9 cellular contexts compared by ENCODE assay signal in the genomic region with DNA sequence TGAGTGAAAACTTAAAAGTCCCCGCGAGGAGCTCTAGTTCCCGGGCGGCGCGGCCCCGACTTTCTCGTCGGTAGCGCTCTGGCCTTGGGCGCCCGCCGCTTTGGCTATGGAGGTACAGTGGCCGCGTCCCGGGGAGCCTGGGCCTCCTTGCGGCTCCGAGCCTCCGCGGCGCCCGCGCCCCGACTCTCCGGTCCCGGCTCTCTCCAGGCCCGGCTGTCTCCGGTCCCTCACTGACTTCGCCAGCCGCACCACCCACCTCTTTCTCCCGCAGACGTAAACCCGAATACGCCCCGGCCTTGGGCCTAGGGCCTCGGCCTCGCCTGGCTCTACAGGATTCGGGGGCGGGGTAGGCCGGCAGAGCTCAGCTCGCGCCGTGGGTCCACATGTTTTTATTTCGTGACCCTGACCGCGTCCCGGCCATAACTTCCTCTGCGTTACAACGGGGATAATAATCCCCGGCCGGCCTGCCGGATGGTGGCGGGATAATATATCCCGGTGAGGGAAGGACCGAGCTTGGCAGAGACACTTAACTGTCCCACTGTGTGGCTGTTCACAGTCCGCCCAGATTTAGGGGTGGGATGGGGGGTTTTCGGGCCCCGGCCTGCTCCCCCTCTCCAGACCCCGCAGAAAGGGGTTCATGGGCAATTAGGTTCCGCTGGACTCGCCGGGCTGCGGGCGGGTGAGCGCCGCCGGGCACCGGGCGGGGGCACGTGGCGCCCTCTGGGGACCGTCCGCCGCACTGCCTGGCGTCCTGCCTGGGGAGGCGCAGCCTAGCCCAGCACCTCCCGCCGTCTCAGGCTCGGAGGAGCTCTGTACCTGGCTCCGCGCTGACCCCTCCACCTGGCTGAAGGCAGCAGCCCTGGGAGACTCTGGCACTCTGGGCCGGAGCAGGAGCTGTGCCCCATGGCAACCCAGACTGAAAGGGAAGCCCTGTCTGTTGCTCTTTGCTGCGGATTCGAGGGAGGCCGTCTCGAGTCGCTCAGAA. TPM values are rescaled to one million over a fixed set of nuclear protein-coding genes. Genes with fewer than 3 reads are reported as not detected.
DNase-seq lines count a peak whose midpoint lies in the region; ATAC-seq and TF ChIP-seq lines count a peak whose summit lies in the region.
"Had no signal": no experiment of that assay in that cellular context is flagged by ENCODE, and none has a peak within 500 bp of the region (broad histone marks: within the 10 kb centered on the region; RNA-seq: fewer than 3 reads in every experiment).

No MANE protein-coding gene starts in this region.

- no peaks in the 10 kb centered on the region for H3K9me3 ChIP-seq in WERI-Rb-1 (ENCODE audit: severe bottlenecking)
- H3K9me3 ChIP-seq in heart left ventricle, result no peaks in the 10 kb centered on the region

- H3K36me3 Mint-ChIP-seq in activated T-helper 1 cell treated with anti-CD3 and anti-CD28 coated beads, Interleukin-12 subunit alpha, Interleukin-12 subunit beta, Interleukin-2, Interleukin-4 antibody, amounts not matched to agents 30 ng/mL and 10 ng/mL and 1 ng/mL, durations not matched to agents 14 hours and 24 hours and 36 hours (ENCODE audit: low read depth), result no peaks in the 10 kb centered on the region

- H3K27me3 ChIP-seq in WERI-Rb-1 (ENCODE audit: insufficient read depth, low read depth, severe bottlenecking), result no peaks in the 10 kb centered on the region
- peaks cover 21 to 95% (median 60%) of the 10 kb centered on the region in 9 donors for H3K27me3 ChIP-seq in heart left ventricle

- H3K4me3 Mint-ChIP-seq in activated T-helper 1 cell treated with anti-CD3 and anti-CD28 coated beads, Interleukin-12 subunit alpha, Interleukin-12 subunit beta, Interleukin-2, Interleukin-4 antibody, amounts not matched to agents 30 ng/mL and 10 ng/mL and 1 ng/mL, durations not matched to agents 14 hours and 24 hours and 36 hours, result no peak overlapping the region

- ATAC-seq in GM18502 (IDR thresholded peaks at IDR 0.05; ENCODE audit: poor library complexity, unreplicated experiment), result peak; percentile 92
- peak; percentile 71 for ATAC-seq in HG02763 (IDR thresholded peaks at IDR 0.05; ENCODE audit: unreplicated experiment)
- ATAC-seq in heart left ventricle, result peak; percentile 36 to 86 (median 80)
- peak; percentile 82 for ATAC-seq in sciatic nerve

- H3K4me3 ChIP-seq in WERI-Rb-1 (ENCODE audit: low read depth, low read length), result peak overlapping the region; percentile 81
- H3K4me3 ChIP-seq in heart left ventricle, result peak overlapping the region; percentile 23 to 65 (median 52)

- 1 to 4% (median 3%) methylated on average over 60 to 87 of the region's 87 CpGs for WGBS in heart left ventricle, 4 donors

- H3K27ac Mint-ChIP-seq in activated T-helper 1 cell treated with anti-CD3 and anti-CD28 coated beads, Interleukin-12 subunit alpha, Interleukin-12 subunit beta, Interleukin-2, Interleukin-4 antibody, amounts not matched to agents 30 ng/mL and 10 ng/mL and 1 ng/mL, durations not matched to agents 14 hours and 24 hours and 36 hours, result no peak overlapping the region

- peak; percentile 77 for DNase-seq in WERI-Rb-1
- peak; percentile 25 to 72 (median 47) for DNase-seq in heart left ventricle
- peak; percentile 79 for DNase-seq in sciatic nerve (ENCODE audit: low spot score)
- DNase-seq in T-helper 9 cell, result no peak
- no peak for DNase-seq in amniotic stem cell (lab: John Stamatoyannopoulos, UW)
- DNase-seq in activated T-helper 1 cell treated with anti-CD3 and anti-CD28 coated beads, Interleukin-12 subunit alpha, Interleukin-12 subunit beta, Interleukin-2, Interleukin-4 antibody, amounts not matched to agents 30 ng/mL and 10 ng/mL and 1 ng/mL, durations not matched to agents 14 hours and 24 hours and 36 hours (ENCODE audit: low spot score), result no peak

- intact Hi-C loops in heart left ventricle (cut with DNase I), result loop anchor here in 4 of 10 donors (5.0 to 10.0 kb wide), 4 partner anchors 230 to 352 kb away; no protein-coding TSS in a partner anchor
- intact Hi-C loops in sciatic nerve (cut with DNase I), result no loop called here
- intact Hi-C loops in activated T-helper 1 cell treated with anti-CD3 and anti-CD28 coated beads, Interleukin-12 subunit alpha, Interleukin-12 subunit beta, Interleukin-2, Interleukin-4 antibody, amounts not matched to agents 30 ng/mL and 10 ng/mL and 1 ng/mL, durations not matched to agents 14 hours and 24 hours and 36 hours (cut with micrococcal nuclease), result loop anchor here (2.0 kb wide), 1 partner anchor 14 kb away; no protein-coding TSS in a partner anchor

- TF ChIP-seq POLR2A in heart left ventricle (IDR thresholded peaks at IDR 0.05), result no peak

- H3K27me3 Mint-ChIP-seq in activated T-helper 1 cell treated with anti-CD3 and anti-CD28 coated beads, Interleukin-12 subunit alpha, Interleukin-12 subunit beta, Interleukin-2, Interleukin-4 antibody, amounts not matched to agents 30 ng/mL and 10 ng/mL and 1 ng/mL, durations not matched to agents 14 hours and 24 hours and 36 hours (ENCODE audit: insufficient read depth), result peaks cover 52% of the 10 kb centered on the region

- H3K36me3 ChIP-seq in WERI-Rb-1 (no peaks in the 10 kb centered on the region), heart left ventricle (no peaks in the 10 kb centered on the region)

- H3K4me1 ChIP-seq in heart left ventricle, result peaks cover 0 to 19% (median 2%) of the 10 kb centered on the region in 12 donors

- H3K9me3 Mint-ChIP-seq in activated T-helper 1 cell treated with anti-CD3 and anti-CD28 coated beads, Interleukin-12 subunit alpha, Interleukin-12 subunit beta, Interleukin-2, Interleukin-4 antibody, amounts not matched to agents 30 ng/mL and 10 ng/mL and 1 ng/mL, durations not matched to agents 14 hours and 24 hours and 36 hours, result peaks cover 4% of the 10 kb centered on the region

- TF ChIP-seq CTCF in WERI-Rb-1 (IDR thresholded peaks at IDR 0.05; ENCODE audit: low read depth, low read length), result peak; percentile 91
- peak; percentile 20 to 62 (median 46) for TF ChIP-seq CTCF in heart left ventricle (IDR thresholded peaks at IDR 0.05)

- no peaks in the 10 kb centered on the region for H3K4me1 Mint-ChIP-seq in activated T-helper 1 cell treated with anti-CD3 and anti-CD28 coated beads, Interleukin-12 subunit alpha, Interleukin-12 subunit beta, Interleukin-2, Interleukin-4 antibody, amounts not matched to agents 30 ng/mL and 10 ng/mL and 1 ng/mL, durations not matched to agents 14 hours and 24 hours and 36 hours (ENCODE audit: low read depth)

- H3K27ac ChIP-seq in WERI-Rb-1 (peak overlapping the region; percentile 83), heart left ventricle (peak overlapping the region; percentile 30 to 80 (median 66))

RNA-seq across cellular contexts. Expression of gene TBX18, which starts 10.1 kb away (rescaled TPM):
- 10 to 100 TPM in 1 of 9 donors, 1 to 10 TPM in 8; 1.3 to 14.9 (median 3.8) TPM for total RNA-seq in heart left ventricle
- polyA plus RNA-seq in heart left ventricle, result 1 to 10 TPM; 1.7 to 2.1 TPM
- 46.1 TPM for total RNA-seq in sciatic nerve
- total RNA-seq in activated T-helper 1 cell treated with anti-CD3 and anti-CD28 coated beads, Interleukin-12 subunit alpha, Interleukin-12 subunit beta, Interleukin-2, Interleukin-4 antibody, amounts not matched to agents 30 ng/mL and 10 ng/mL and 1 ng/mL, durations not matched to agents 14 hours and 24 hours and 36 hours, result not detected in 2 replicates
- total RNA-seq: T-helper 2 cell treated with Interferon-gamma antibody and Interleukin-4, amounts not matched to agents 100 ng/mL and 5 ng/mL, for 36 hours had no signal

Comparison
In these comparisons a context has a peak if more than half of its experiments do, and no peak if none do; other contexts are left out.
1. DNase-seq: peak in WERI-Rb-1 (single experiment), heart left ventricle (5 of 5) and sciatic nerve (single experiment); none in T-helper 9 cell (single experiment), amniotic stem cell (single experiment) and activated T-helper 1 cell treated with anti-CD3 and anti-CD28 coated beads, Interleukin-12 subunit alpha, Interleukin-12 subunit beta, Interleukin-2, Interleukin-4 antibody, amounts not matched to agents 30 ng/mL and 10 ng/mL and 1 ng/mL, durations not matched to agents 14 hours and 24 hours and 36 hours (single experiment).
2. Peak in every context shown above with its lines, with median percentiles within 50 percentile points of each other: ATAC-seq.